In the genomic region with DNA sequence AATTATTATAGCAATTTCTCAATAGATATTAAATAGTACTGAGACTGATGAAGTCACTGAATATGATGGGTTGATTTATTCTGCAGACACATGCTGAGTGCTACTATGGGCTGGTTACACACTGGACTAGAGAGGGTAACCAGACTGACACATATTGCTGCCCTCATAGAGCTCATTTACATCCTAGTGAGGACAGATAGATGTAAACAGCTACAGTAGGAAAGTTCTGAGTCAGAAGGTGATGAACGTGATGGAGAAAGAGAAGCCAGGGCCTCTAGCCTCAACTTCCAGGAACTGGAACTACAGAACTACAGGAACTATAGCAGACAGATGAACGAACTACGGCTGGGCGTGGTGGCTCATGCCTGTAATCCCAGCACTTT, we compare ENCODE assay signal across 25 cellular contexts. TPM values are rescaled to one million over a fixed set of nuclear protein-coding genes. Genes with fewer than 3 reads are reported as not detected.
A peak's percentile ranks its signal among the peaks of the same experiment; 100 is the strongest.
DNase-seq lines count a peak whose midpoint lies in the region; ATAC-seq, FAIRE-seq and TF ChIP-seq lines count a peak whose summit lies in the region.
"Had no signal": no experiment of that assay in that cellular context is flagged by ENCODE, and none has a peak within 500 bp of the region (broad histone marks: within the 10 kb centered on the region; RNA-seq: fewer than 3 reads in every experiment).

No MANE protein-coding gene starts in this region.

- no peak overlapping the region for H2AFZ ChIP-seq in K562 (ENCODE audit: low read depth, low read length)

- peak; percentile 35 to 53 for ATAC-seq in activated T-cell treated with anti-CD3 and anti-CD28 coated beads, Interleukin-2, amount 50 U/mL, for 4 hours
- ATAC-seq in K562: no peak
- ATAC-seq in stimulated activated naive CD8-positive, alpha-beta T cell treated with anti-CD3 and anti-CD28 coated beads, Interleukin-15, Interleukin-2, amounts not matched to agents 100 U/mL and 50 U/mL, for 24 hours: peak; percentile 84
- ATAC-seq in GM18517 (IDR thresholded peaks at IDR 0.05; ENCODE audit: unreplicated experiment): no peak
- ATAC-seq: esophagus mucosa; gastrocnemius medialis; naive thymus-derived CD8-positive, alpha-beta T cell had no signal

- H3K79me2 ChIP-seq in K562 (ENCODE audit: control insufficient read depth, insufficient read depth, low read length): no peaks in the 10 kb centered on the region

- H3K4me1 Mint-ChIP-seq in activated T-cell treated with anti-CD3 and anti-CD28 coated beads, Interleukin-2, amount 50 U/mL, for 4 hours (ENCODE audit: low read depth): peaks cover 15% of the 10 kb centered on the region
- H3K4me1 Mint-ChIP-seq in MCF 10A (ENCODE audit: insufficient read depth, unreplicated experiment): no peaks in the 10 kb centered on the region

- H3K4me3 ChIP-seq in K562: no peak overlapping the region
- H3K4me3 ChIP-seq: gastrocnemius medialis, right atrium auricular region, thoracic aorta had no signal

- H3K27me3 ChIP-seq in K562 (ENCODE audit: control insufficient read depth in 2 of 2, insufficient read depth in 2 of 2, low read length in 2 of 2): peaks cover 5 to 9% of the 10 kb centered on the region in 2 experiments; a peak in 3 of 5 replicates
- H3K27me3 ChIP-seq: gastrocnemius medialis, right atrium auricular region had no signal

- no peaks in the 10 kb centered on the region for H3K4me1 ChIP-seq in K562 (replicated peaks in 1 of 2; ENCODE audit: control insufficient read depth in 2 of 2, insufficient read depth in 2 of 2, low read length in 2 of 2)
- H3K4me1 ChIP-seq: gastrocnemius medialis, right atrium auricular region had no signal

- H3K27ac Mint-ChIP-seq in MCF 10A (ENCODE audit: low read depth, unreplicated experiment): no peak overlapping the region
- H3K27ac Mint-ChIP-seq: CD4-positive, alpha-beta memory T cell; HFFc6; memory B cell; naive thymus-derived CD8-positive, alpha-beta T cell had no signal

- no peak overlapping the region for H3K27ac ChIP-seq in K562 (ENCODE audit: extremely low read depth, low read depth, low read length)
- H3K27ac ChIP-seq: gastrocnemius medialis, right atrium auricular region, thoracic aorta had no signal

- DNase-seq in activated T-cell treated with anti-CD3 and anti-CD28 coated beads, Interleukin-2, amount 50 U/mL, for 4 hours: no peak
- DNase-seq in activated T-cell treated with anti-CD3 and anti-CD28 coated beads for 4 hours (no peak), MV-4-11 (lab: John Stamatoyannopoulos, UW) (peak; percentile 80), K562 (ENCODE audit: extremely low read depth in 1 of 4, low spot score in 3 of 4) (peak in 2 of 4 experiments; percentile 2 to 3), MCF 10A (ENCODE audit: unreplicated experiment) (no peak)
- no peak for DNase-seq in stimulated activated naive CD8-positive, alpha-beta T cell treated with anti-CD3 and anti-CD28 coated beads, Interleukin-15, Interleukin-2, amounts not matched to agents 100 U/mL and 50 U/mL, for 24 hours
- DNase-seq: activated naive CD4-positive, alpha-beta T cell treated with anti-CD3 and anti-CD28 coated beads, Interleukin-2, amount 50 U/mL, for 16 hours; CD4-positive, alpha-beta memory T cell; effector CD4-positive, alpha-beta T cell; gastrocnemius medialis; GDM1; HFFc6; MM.1S; naive thymus-derived CD8-positive, alpha-beta T cell; NCI-H1694; NCI-H226; SK-N-SH; T-helper 9 cell had no signal

- 9% methylated on average over 4 of the region's 4 CpGs for WGBS in K562 (ENCODE audit: insufficient coverage, low coverage, missing lambda C conversion rate)

- no peaks in the 10 kb centered on the region for H4K20me1 ChIP-seq in K562 (replicated peaks; ENCODE audit: control insufficient read depth, insufficient read depth, low read length)

- H3K9me1 ChIP-seq in K562 (ENCODE audit: control insufficient read depth, insufficient read depth, low read length): no peaks in the 10 kb centered on the region

- in situ Hi-C loops in K562 (cut with MboI): no loop called here

- TF ChIP-seq RAD21 in K562 (CRISPR knock-in tag; conservative IDR thresholded peaks at IDR 0.05 in 1 of 2, IDR thresholded peaks at IDR 0.05 in 1 of 2): no peak

- CTCF ChIA-PET in K562 (lab: Yijun Ruan, JAX; ENCODE audit: low intra/inter-chr PET ratio): interaction anchor here (1.0 kb wide), 1 partner anchor 9 kb away, joined by 3 read pairs; no protein-coding TSS in a partner anchor
- CTCF ChIA-PET in MCF 10A (lab: Yijun Ruan, JAX): interaction anchor here (0.6 to 3.4 kb wide), 4 partner anchors 9 to 189 kb away, joined by 3 to 11 read pairs (median 3); a partner anchor contains a TSS

- no peak overlapping the region for H3K9ac ChIP-seq in K562 (ENCODE audit: insufficient read depth in 1 of 2, low read depth in 2 of 2, low read length in 2 of 2)
- H3K9ac ChIP-seq: SK-N-SH had no signal

- TF ChIP-seq CTCF in K562 (IDR thresholded peaks at IDR 0.05 in 2 of 3, conservative IDR thresholded peaks at IDR 0.05 in 1 of 3; ENCODE audit: insufficient read depth in 2 of 3, low read depth in 1 of 3, low read length in 3 of 3): no peak
- no peak for TF ChIP-seq CTCF in MCF 10A (IDR thresholded peaks at IDR 0.05; ENCODE audit: unreplicated experiment)

- TF ChIP-seq EP300 in K562 (IDR thresholded peaks at IDR 0.05; ENCODE audit: low read length): no peak

- intact Hi-C loops in K562 (cut with micrococcal nuclease) (no loop called here), MCF 10A (cut with micrococcal nuclease) (no loop called here)

- BruUV-seq in K562 (replicated peaks; lab: Mats Ljungman, UMichigan) (no TSS peak), MCF 10A (replicated peaks; lab: Mats Ljungman, UMichigan) (no TSS peak)

- no peaks in the 10 kb centered on the region for H3K27me3 Mint-ChIP-seq in activated T-cell treated with anti-CD3 and anti-CD28 coated beads, Interleukin-2, amount 50 U/mL, for 4 hours (ENCODE audit: low read depth)
- peaks cover 38% of the 10 kb centered on the region for H3K27me3 Mint-ChIP-seq in MCF 10A (ENCODE audit: insufficient read depth, unreplicated experiment)
- H3K27me3 Mint-ChIP-seq: CD4-positive, alpha-beta memory T cell had no signal

- H3K4me3 Mint-ChIP-seq in activated T-cell treated with anti-CD3 and anti-CD28 coated beads, Interleukin-2, amount 50 U/mL, for 4 hours: no peak overlapping the region
- no peak overlapping the region for H3K4me3 Mint-ChIP-seq in MCF 10A (ENCODE audit: unreplicated experiment)
- H3K4me3 Mint-ChIP-seq: CD4-positive, alpha-beta memory T cell; HFFc6; memory B cell; naive thymus-derived CD8-positive, alpha-beta T cell had no signal

- no peak for FAIRE-seq in K562 (lab: Jason Lieb, UNC)

- POLR2A ChIA-PET in K562 (lab: Yijun Ruan, JAX) (interaction anchor here (1.0 to 5.2 kb wide), 4 partner anchors 11 to 43 kb away, joined by 3 to 27 read pairs (median 14); a partner anchor contains a TSS), MCF 10A (lab: Yijun Ruan, JAX) (interaction anchor here (0.7 to 2.7 kb wide), 4 partner anchors 18 to 115 kb away, joined by 3 to 8 read pairs (median 6); a partner anchor contains a TSS)

- no peaks in the 10 kb centered on the region for H3K36me3 ChIP-seq in K562 (ENCODE audit: control insufficient read depth, insufficient read depth, low read length)
- H3K36me3 ChIP-seq: gastrocnemius medialis, right atrium auricular region, thoracic aorta had no signal

- no peaks in the 10 kb centered on the region for H3K9me3 ChIP-seq in K562 (replicated peaks; ENCODE audit: control insufficient read depth, insufficient read depth, low read depth, low read length)
- H3K9me3 ChIP-seq: gastrocnemius medialis, right atrium auricular region, SK-N-SH, thoracic aorta had no signal

- no peak overlapping the region for H3K4me2 ChIP-seq in K562 (ENCODE audit: insufficient read depth, low read length)
- H3K4me2 ChIP-seq: SK-N-SH had no signal

- no peak for TF ChIP-seq POLR2A in K562 (conservative IDR thresholded peaks at IDR 0.05)

- H3K9me3 Mint-ChIP-seq in activated T-cell treated with anti-CD3 and anti-CD28 coated beads, Interleukin-2, amount 50 U/mL, for 4 hours: no peaks in the 10 kb centered on the region
- H3K9me3 Mint-ChIP-seq in MCF 10A (ENCODE audit: unreplicated experiment): peaks cover 4% of the 10 kb centered on the region
- H3K9me3 Mint-ChIP-seq: HFFc6; memory B cell; naive thymus-derived CD8-positive, alpha-beta T cell had no signal

- H3K36me3 Mint-ChIP-seq in activated T-cell treated with anti-CD3 and anti-CD28 coated beads, Interleukin-2, amount 50 U/mL, for 4 hours (ENCODE audit: insufficient read depth): no peaks in the 10 kb centered on the region
- no peaks in the 10 kb centered on the region for H3K36me3 Mint-ChIP-seq in MCF 10A (ENCODE audit: insufficient read depth, unreplicated experiment)
- H3K36me3 Mint-ChIP-seq: CD4-positive, alpha-beta memory T cell; memory B cell; naive thymus-derived CD8-positive, alpha-beta T cell had no signal

RNA-seq across cellular contexts. Expression of a gene that starts 6.0 kb away (rescaled TPM):
- 1 to 10 TPM in 1 of 3 donors, under 1 TPM in 2; 0.52 to 1.4 (median 0.56) TPM for total RNA-seq in activated T-cell treated with anti-CD3 and anti-CD28 coated beads, Interleukin-2, amount 50 U/mL, for 4 hours
- total RNA-seq in K562 (2011; cell fraction: chromatin; rRNA removed; ENCODE audit: low replicate concordance): 0.16 TPM in 1 of 2 replicates, not detected in the other
- total RNA-seq in K562 (2011; cell fraction: nucleolus; rRNA removed): not detected in 2 replicates
- total RNA-seq in K562 (2011; cell fraction: nucleoplasm; rRNA removed): not detected in 2 replicates
- total RNA-seq in K562 (2014; rRNA removed) (not detected in 2 replicates), K562 (2014; rRNA removed; fragmentation: Illumina TruSeq; extraction: Trizol) (not detected in 2 replicates), K562 (2015; rRNA removed; fragmentation: Illumina TruSeq; extraction: Trizol) (not detected in 2 replicates), K562 (2021) (not detected in 2 replicates), MCF 10A (2022) (not detected in 2 replicates)
- polyA plus RNA-seq in K562 (2011; rRNA removed) (not detected in 2 replicates), K562 (2014; fragmentation: Illumina TruSeq; extraction: Trizol) (not detected in 2 replicates), K562 (2014; fragmentation: Nextera tagmentation; extraction: Ambion mirVana) (under 1 TPM; 0.03 TPM), K562 (2014; rRNA removed) (not detected in 2 replicates)
- not detected in 2 replicates for polyA plus RNA-seq in K562 (2011; cell fraction: cytosol; rRNA removed)
- 0.10 TPM in 1 of 2 replicates, not detected in the other for polyA plus RNA-seq in K562 (2011; cell fraction: nucleus; rRNA removed)
- 0.24 and 0.35 TPM in 2 replicates for polyA plus RNA-seq in K562 (2012)
- polyA minus RNA-seq in K562 (2011; rRNA and poly(A)+ RNA removed): not detected in 2 replicates
- not detected in 2 replicates for polyA minus RNA-seq in K562 (2011; cell fraction: cytosol; rRNA and poly(A)+ RNA removed)
- not detected in 2 replicates for polyA minus RNA-seq in K562 (2011; cell fraction: nucleus; rRNA and poly(A)+ RNA removed)
- total RNA-seq: HFFc6, RPMI7951 had no signal

RNA-seq across cellular contexts. Expression of a gene that starts 30.2 kb away (rescaled TPM):
- 1,000 to 10,000 TPM in 1 of 3 donors, 100 to 1,000 TPM in 2; 944 to 1,135 (median 977) TPM for total RNA-seq in activated T-cell treated with anti-CD3 and anti-CD28 coated beads, Interleukin-2, amount 50 U/mL, for 4 hours
- 145 and 300 TPM in 2 replicates for total RNA-seq in K562 (2011; cell fraction: chromatin; rRNA removed; ENCODE audit: low replicate concordance)
- 227 and 257 TPM in 2 replicates for total RNA-seq in K562 (2011; cell fraction: nucleolus; rRNA removed)
- 176 and 204 TPM in 2 replicates for total RNA-seq in K562 (2011; cell fraction: nucleoplasm; rRNA removed)
- total RNA-seq in K562 (2014; rRNA removed) (1,045 and 1,321 TPM in 2 replicates), K562 (2014; rRNA removed; fragmentation: Illumina TruSeq; extraction: Trizol) (570 and 664 TPM in 2 replicates), K562 (2015; rRNA removed; fragmentation: Illumina TruSeq; extraction: Trizol) (851 and 860 TPM in 2 replicates), K562 (2021) (891 and 919 TPM in 2 replicates), MCF 10A (2022) (589 and 611 TPM in 2 replicates)
- polyA plus RNA-seq in K562 (2011; rRNA removed) (632 and 770 TPM in 2 replicates), K562 (2014; fragmentation: Illumina TruSeq; extraction: Trizol) (1,101 and 1,325 TPM in 2 replicates), K562 (2014; fragmentation: Nextera tagmentation; extraction: Ambion mirVana) (100 to 1,000 TPM; 105 to 222 TPM), K562 (2014; rRNA removed) (859 and 956 TPM in 2 replicates)
- 894 and 1,220 TPM in 2 replicates for polyA plus RNA-seq in K562 (2011; cell fraction: cytosol; rRNA removed)
- polyA plus RNA-seq in K562 (2011; cell fraction: nucleus; rRNA removed): 307 TPM in 2 replicates
- 903 and 977 TPM in 2 replicates for polyA plus RNA-seq in K562 (2012)
- 971 and 1,022 TPM in 2 replicates for polyA minus RNA-seq in K562 (2011; rRNA and poly(A)+ RNA removed)
- polyA minus RNA-seq in K562 (2011; cell fraction: cytosol; rRNA and poly(A)+ RNA removed): 560 and 642 TPM in 2 replicates
- 107 and 193 TPM in 2 replicates for polyA minus RNA-seq in K562 (2011; cell fraction: nucleus; rRNA and poly(A)+ RNA removed)

RNA-seq across cellular contexts. Expression of a gene that starts 32.5 kb away (rescaled TPM):
- total RNA-seq in activated T-cell treated with anti-CD3 and anti-CD28 coated beads, Interleukin-2, amount 50 U/mL, for 4 hours: 10 to 100 TPM; 60.8 to 72.9 (median 60.8) TPM
- total RNA-seq in K562 (2011; cell fraction: chromatin; rRNA removed; ENCODE audit: low replicate concordance): 139 and 354 TPM in 2 replicates
- total RNA-seq in K562 (2011; cell fraction: nucleolus; rRNA removed): 277 and 282 TPM in 2 replicates
- 171 and 194 TPM in 2 replicates for total RNA-seq in K562 (2011; cell fraction: nucleoplasm; rRNA removed)
- total RNA-seq in K562 (2014; rRNA removed): 79.4 and 95.8 TPM in 2 replicates
- total RNA-seq in K562 (2014; rRNA removed; fragmentation: Illumina TruSeq; extraction: Trizol): 23.0 and 33.5 TPM in 2 replicates
- total RNA-seq in K562 (2015; rRNA removed; fragmentation: Illumina TruSeq; extraction: Trizol): 53.5 and 55.8 TPM in 2 replicates
- total RNA-seq in K562 (2021): 81.5 and 91.8 TPM in 2 replicates
- polyA plus RNA-seq in K562 (2011; rRNA removed): 51.8 and 69.9 TPM in 2 replicates
- 33.2 and 41.5 TPM in 2 replicates for polyA plus RNA-seq in K562 (2011; cell fraction: cytosol; rRNA removed)
- polyA plus RNA-seq in K562 (2011; cell fraction: nucleus; rRNA removed): 678 and 750 TPM in 2 replicates
- polyA plus RNA-seq in K562 (2012): 97.9 and 190 TPM in 2 replicates
- 53.7 and 62.8 TPM in 2 replicates for polyA plus RNA-seq in K562 (2014; fragmentation: Illumina TruSeq; extraction: Trizol)
- 10 to 100 TPM; 13.4 to 16.1 TPM for polyA plus RNA-seq in K562 (2014; fragmentation: Nextera tagmentation; extraction: Ambion mirVana)
- polyA plus RNA-seq in K562 (2014; rRNA removed): 103 and 118 TPM in 2 replicates
- polyA minus RNA-seq in K562 (2011; rRNA and poly(A)+ RNA removed): 11.8 and 17.2 TPM in 2 replicates
- polyA minus RNA-seq in K562 (2011; cell fraction: cytosol; rRNA and poly(A)+ RNA removed): 19.5 and 23.5 TPM in 2 replicates
- 123 and 135 TPM in 2 replicates for polyA minus RNA-seq in K562 (2011; cell fraction: nucleus; rRNA and poly(A)+ RNA removed)
- 59.0 and 77.6 TPM in 2 replicates for total RNA-seq in MCF 10A (2022)

RNA-seq across cellular contexts. Expression of a gene that starts 40.9 kb away (rescaled TPM):
- total RNA-seq in activated T-cell treated with anti-CD3 and anti-CD28 coated beads, Interleukin-2, amount 50 U/mL, for 4 hours: under 1 TPM in 2 of 3 donors, not detected in 1; 0.05 TPM
- 0.09 TPM in 1 of 2 replicates, not detected in the other for total RNA-seq in K562 (2011; cell fraction: chromatin; rRNA removed; ENCODE audit: low replicate concordance)
- total RNA-seq in K562 (2011; cell fraction: nucleolus; rRNA removed): not detected in 2 replicates
- total RNA-seq in K562 (2011; cell fraction: nucleoplasm; rRNA removed): not detected in 2 replicates
- total RNA-seq in K562 (2014; rRNA removed): not detected in 2 replicates
- not detected in 2 replicates for total RNA-seq in K562 (2014; rRNA removed; fragmentation: Illumina TruSeq; extraction: Trizol)
- total RNA-seq in K562 (2015; rRNA removed; fragmentation: Illumina TruSeq; extraction: Trizol): not detected in 2 replicates
- 0.09 TPM in 1 of 2 replicates, not detected in the other for total RNA-seq in K562 (2021)
- not detected in 2 replicates for polyA plus RNA-seq in K562 (2011; rRNA removed)
- not detected in 2 replicates for polyA plus RNA-seq in K562 (2011; cell fraction: cytosol; rRNA removed)
- polyA plus RNA-seq in K562 (2011; cell fraction: nucleus; rRNA removed): not detected in 2 replicates
- polyA plus RNA-seq in K562 (2012): not detected in 2 replicates
- not detected in 2 replicates for polyA plus RNA-seq in K562 (2014; fragmentation: Illumina TruSeq; extraction: Trizol)
- not detected for polyA plus RNA-seq in K562 (2014; fragmentation: Nextera tagmentation; extraction: Ambion mirVana)
- polyA plus RNA-seq in K562 (2014; rRNA removed): not detected in 2 replicates
- not detected in 2 replicates for polyA minus RNA-seq in K562 (2011; rRNA and poly(A)+ RNA removed)
- not detected in 2 replicates for polyA minus RNA-seq in K562 (2011; cell fraction: cytosol; rRNA and poly(A)+ RNA removed)
- polyA minus RNA-seq in K562 (2011; cell fraction: nucleus; rRNA and poly(A)+ RNA removed): not detected in 2 replicates
- not detected in 2 replicates for total RNA-seq in MCF 10A (2022)
- total RNA-seq: CD4-positive, alpha-beta memory T cell; HFFc6; naive thymus-derived CD8-positive, alpha-beta T cell; osteoblast; right atrium auricular region; RPMI7951 had no signal
- polyA plus RNA-seq: CD4-positive, alpha-beta memory T cell; naive thymus-derived CD8-positive, alpha-beta T cell; SK-N-SH had no signal

RNA-seq across cellular contexts. Expression of a gene that starts 44.8 kb away (rescaled TPM):
- total RNA-seq in activated T-cell treated with anti-CD3 and anti-CD28 coated beads, Interleukin-2, amount 50 U/mL, for 4 hours: 1 to 10 TPM; 1.0 to 2.9 (median 2.0) TPM
- total RNA-seq in K562 (2011; cell fraction: chromatin; rRNA removed; ENCODE audit: low replicate concordance): 12.1 and 30.7 TPM in 2 replicates
- total RNA-seq in K562 (2011; cell fraction: nucleolus; rRNA removed): 15.1 and 19.3 TPM in 2 replicates
- 11.3 and 15.8 TPM in 2 replicates for total RNA-seq in K562 (2011; cell fraction: nucleoplasm; rRNA removed)
- total RNA-seq in K562 (2014; rRNA removed): 0.64 and 0.86 TPM in 2 replicates
- 0.07 and 0.32 TPM in 2 replicates for total RNA-seq in K562 (2014; rRNA removed; fragmentation: Illumina TruSeq; extraction: Trizol)
- 0.57 and 0.58 TPM in 2 replicates for total RNA-seq in K562 (2015; rRNA removed; fragmentation: Illumina TruSeq; extraction: Trizol)
- total RNA-seq in K562 (2021): 1.6 and 2.6 TPM in 2 replicates
- 2.0 and 3.9 TPM in 2 replicates for polyA plus RNA-seq in K562 (2011; rRNA removed)
- 3.3 and 4.7 TPM in 2 replicates for polyA plus RNA-seq in K562 (2011; cell fraction: cytosol; rRNA removed)
- 41.3 and 54.9 TPM in 2 replicates for polyA plus RNA-seq in K562 (2011; cell fraction: nucleus; rRNA removed)
- polyA plus RNA-seq in K562 (2012): 1.3 and 4.2 TPM in 2 replicates
- polyA plus RNA-seq in K562 (2014; fragmentation: Illumina TruSeq; extraction: Trizol): 0.74 and 1.1 TPM in 2 replicates
- under 1 TPM in 1 of 2 experiments, not detected in 1; 0.13 TPM for polyA plus RNA-seq in K562 (2014; fragmentation: Nextera tagmentation; extraction: Ambion mirVana)
- polyA plus RNA-seq in K562 (2014; rRNA removed): 2.9 TPM in 2 replicates
- polyA minus RNA-seq in K562 (2011; rRNA and poly(A)+ RNA removed): 0.53 and 1.2 TPM in 2 replicates
- 1.3 TPM in 1 of 2 replicates, not detected in the other for polyA minus RNA-seq in K562 (2011; cell fraction: cytosol; rRNA and poly(A)+ RNA removed)
- 7.5 and 7.8 TPM in 2 replicates for polyA minus RNA-seq in K562 (2011; cell fraction: nucleus; rRNA and poly(A)+ RNA removed)
- 2.4 and 3.3 TPM in 2 replicates for total RNA-seq in MCF 10A (2022)

Comparison
In these comparisons a context has a peak if more than half of its experiments do, and no peak if none do; other contexts are left out.
1. ATAC-seq: peak in activated T-cell treated with anti-CD3 and anti-CD28 coated beads, Interleukin-2, amount 50 U/mL, for 4 hours (2 of 2) and stimulated activated naive CD8-positive, alpha-beta T cell treated with anti-CD3 and anti-CD28 coated beads, Interleukin-15, Interleukin-2, amounts not matched to agents 100 U/mL and 50 U/mL, for 24 hours (single experiment); none in K562 (single experiment) and GM18517 (single experiment).